In the genomic region with DNA sequence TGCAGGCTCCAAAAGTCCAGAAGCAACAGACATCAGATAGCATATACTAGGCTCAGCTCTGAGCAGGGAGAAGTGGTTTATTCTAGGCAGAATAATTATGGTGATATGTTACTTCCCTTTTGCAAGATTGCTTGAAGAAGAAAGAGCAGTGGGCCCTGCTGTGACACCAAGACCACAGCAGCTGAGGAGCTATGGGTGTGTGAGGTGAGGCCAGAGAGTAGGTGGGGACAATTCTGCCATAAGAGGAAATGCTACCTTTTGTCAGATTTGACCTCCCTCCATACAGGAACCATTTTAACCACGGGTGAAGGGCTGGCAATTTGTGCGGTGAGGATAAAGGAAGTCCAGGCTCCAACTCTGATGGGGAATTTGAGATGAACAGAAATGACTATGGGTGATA, we compare ENCODE assay signal across 2 cellular contexts.
TF ChIP-seq lines count a peak whose summit lies in the region.

No MANE protein-coding gene starts in this region.

TF ChIP-seq in GM12878, 131 proteins besides CTCF, POLR2A, EP300 and RAD21 (continued from another document):
- TF ChIP-seq, protein P1, sequence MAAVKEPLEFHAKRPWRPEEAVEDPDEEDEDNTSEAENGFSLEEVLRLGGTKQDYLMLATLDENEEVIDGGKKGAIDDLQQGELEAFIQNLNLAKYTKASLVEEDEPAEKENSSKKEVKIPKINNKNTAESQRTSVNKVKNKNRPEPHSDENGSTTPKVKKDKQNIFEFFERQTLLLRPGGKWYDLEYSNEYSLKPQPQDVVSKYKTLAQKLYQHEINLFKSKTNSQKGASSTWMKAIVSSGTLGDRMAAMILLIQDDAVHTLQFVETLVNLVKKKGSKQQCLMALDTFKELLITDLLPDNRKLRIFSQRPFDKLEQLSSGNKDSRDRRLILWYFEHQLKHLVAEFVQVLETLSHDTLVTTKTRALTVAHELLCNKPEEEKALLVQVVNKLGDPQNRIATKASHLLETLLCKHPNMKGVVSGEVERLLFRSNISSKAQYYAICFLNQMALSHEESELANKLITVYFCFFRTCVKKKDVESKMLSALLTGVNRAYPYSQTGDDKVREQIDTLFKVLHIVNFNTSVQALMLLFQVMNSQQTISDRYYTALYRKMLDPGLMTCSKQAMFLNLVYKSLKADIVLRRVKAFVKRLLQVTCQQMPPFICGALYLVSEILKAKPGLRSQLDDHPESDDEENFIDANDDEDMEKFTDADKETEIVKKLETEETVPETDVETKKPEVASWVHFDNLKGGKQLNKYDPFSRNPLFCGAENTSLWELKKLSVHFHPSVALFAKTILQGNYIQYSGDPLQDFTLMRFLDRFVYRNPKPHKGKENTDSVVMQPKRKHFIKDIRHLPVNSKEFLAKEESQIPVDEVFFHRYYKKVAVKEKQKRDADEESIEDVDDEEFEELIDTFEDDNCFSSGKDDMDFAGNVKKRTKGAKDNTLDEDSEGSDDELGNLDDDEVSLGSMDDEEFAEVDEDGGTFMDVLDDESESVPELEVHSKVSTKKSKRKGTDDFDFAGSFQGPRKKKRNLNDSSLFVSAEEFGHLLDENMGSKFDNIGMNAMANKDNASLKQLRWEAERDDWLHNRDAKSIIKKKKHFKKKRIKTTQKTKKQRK (IDR thresholded peaks at IDR 0.05; ENCODE audit: low read depth, low read length), result no peak
- TF ChIP-seq RUNX3 (IDR thresholded peaks at IDR 0.05; ENCODE audit: low read length) (peak; percentile 18; the same call in 1 of the 2 replicates), HDAC2 (IDR thresholded peaks at IDR 0.05) (no peak), SPI1 (IDR thresholded peaks at IDR 0.05; ENCODE audit: borderline replicate concordance, insufficient read depth, low read depth, low read length) (peak; percentile 59; the same call in 1 of the 2 replicates), SMC3 (IDR thresholded peaks at IDR 0.05; ENCODE audit: borderline replicate concordance, low read length) (no peak)
- TF ChIP-seq, protein P2, sequence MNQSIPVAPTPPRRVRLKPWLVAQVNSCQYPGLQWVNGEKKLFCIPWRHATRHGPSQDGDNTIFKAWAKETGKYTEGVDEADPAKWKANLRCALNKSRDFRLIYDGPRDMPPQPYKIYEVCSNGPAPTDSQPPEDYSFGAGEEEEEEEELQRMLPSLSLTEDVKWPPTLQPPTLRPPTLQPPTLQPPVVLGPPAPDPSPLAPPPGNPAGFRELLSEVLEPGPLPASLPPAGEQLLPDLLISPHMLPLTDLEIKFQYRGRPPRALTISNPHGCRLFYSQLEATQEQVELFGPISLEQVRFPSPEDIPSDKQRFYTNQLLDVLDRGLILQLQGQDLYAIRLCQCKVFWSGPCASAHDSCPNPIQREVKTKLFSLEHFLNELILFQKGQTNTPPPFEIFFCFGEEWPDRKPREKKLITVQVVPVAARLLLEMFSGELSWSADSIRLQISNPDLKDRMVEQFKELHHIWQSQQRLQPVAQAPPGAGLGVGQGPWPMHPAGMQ (IDR thresholded peaks at IDR 0.05; ENCODE audit: borderline replicate concordance), result no peak

TF ChIP-seq in SK-N-SH treated with all-trans-retinoic acid at 6 μM for 48 hours, 23 proteins besides CTCF, POLR2A, EP300 and RAD21 (continued from another document):
- TF ChIP-seq TCF4 (CRISPR knock-in tag; IDR thresholded peaks at IDR 0.05; ENCODE audit: borderline replicate concordance) (no peak), ZNF70 (CRISPR knock-in tag; IDR thresholded peaks at IDR 0.05) (no peak), PPARA (CRISPR knock-in tag; IDR thresholded peaks at IDR 0.05; ENCODE audit: borderline replicate concordance) (no peak), ZFP3 (CRISPR knock-in tag; IDR thresholded peaks at IDR 0.05) (no peak), ZNF565 (CRISPR knock-in tag; conservative IDR thresholded peaks at IDR 0.05; ENCODE audit: low read depth) (no peak), TOX (CRISPR knock-in tag; IDR thresholded peaks at IDR 0.05; ENCODE audit: borderline replicate concordance) (no peak), CSDC2 (CRISPR knock-in tag; IDR thresholded peaks at IDR 0.05) (no peak), ARNTL (CRISPR knock-in tag; IDR thresholded peaks at IDR 0.05; ENCODE audit: borderline replicate concordance, low read depth) (no peak), ZC3H10 (CRISPR knock-in tag; IDR thresholded peaks at IDR 0.05) (no peak)
- TF ChIP-seq, protein P3, sequence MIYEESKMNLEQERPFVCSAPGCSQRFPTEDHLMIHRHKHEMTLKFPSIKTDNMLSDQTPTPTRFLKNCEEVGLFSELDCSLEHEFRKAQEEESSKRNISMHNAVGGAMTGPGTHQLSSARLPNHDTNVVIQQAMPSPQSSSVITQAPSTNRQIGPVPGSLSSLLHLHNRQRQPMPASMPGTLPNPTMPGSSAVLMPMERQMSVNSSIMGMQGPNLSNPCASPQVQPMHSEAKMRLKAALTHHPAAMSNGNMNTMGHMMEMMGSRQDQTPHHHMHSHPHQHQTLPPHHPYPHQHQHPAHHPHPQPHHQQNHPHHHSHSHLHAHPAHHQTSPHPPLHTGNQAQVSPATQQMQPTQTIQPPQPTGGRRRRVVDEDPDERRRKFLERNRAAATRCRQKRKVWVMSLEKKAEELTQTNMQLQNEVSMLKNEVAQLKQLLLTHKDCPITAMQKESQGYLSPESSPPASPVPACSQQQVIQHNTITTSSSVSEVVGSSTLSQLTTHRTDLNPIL (CRISPR knock-in tag; IDR thresholded peaks at IDR 0.05; ENCODE audit: low read depth), result no peak
- TF ChIP-seq, protein P4, sequence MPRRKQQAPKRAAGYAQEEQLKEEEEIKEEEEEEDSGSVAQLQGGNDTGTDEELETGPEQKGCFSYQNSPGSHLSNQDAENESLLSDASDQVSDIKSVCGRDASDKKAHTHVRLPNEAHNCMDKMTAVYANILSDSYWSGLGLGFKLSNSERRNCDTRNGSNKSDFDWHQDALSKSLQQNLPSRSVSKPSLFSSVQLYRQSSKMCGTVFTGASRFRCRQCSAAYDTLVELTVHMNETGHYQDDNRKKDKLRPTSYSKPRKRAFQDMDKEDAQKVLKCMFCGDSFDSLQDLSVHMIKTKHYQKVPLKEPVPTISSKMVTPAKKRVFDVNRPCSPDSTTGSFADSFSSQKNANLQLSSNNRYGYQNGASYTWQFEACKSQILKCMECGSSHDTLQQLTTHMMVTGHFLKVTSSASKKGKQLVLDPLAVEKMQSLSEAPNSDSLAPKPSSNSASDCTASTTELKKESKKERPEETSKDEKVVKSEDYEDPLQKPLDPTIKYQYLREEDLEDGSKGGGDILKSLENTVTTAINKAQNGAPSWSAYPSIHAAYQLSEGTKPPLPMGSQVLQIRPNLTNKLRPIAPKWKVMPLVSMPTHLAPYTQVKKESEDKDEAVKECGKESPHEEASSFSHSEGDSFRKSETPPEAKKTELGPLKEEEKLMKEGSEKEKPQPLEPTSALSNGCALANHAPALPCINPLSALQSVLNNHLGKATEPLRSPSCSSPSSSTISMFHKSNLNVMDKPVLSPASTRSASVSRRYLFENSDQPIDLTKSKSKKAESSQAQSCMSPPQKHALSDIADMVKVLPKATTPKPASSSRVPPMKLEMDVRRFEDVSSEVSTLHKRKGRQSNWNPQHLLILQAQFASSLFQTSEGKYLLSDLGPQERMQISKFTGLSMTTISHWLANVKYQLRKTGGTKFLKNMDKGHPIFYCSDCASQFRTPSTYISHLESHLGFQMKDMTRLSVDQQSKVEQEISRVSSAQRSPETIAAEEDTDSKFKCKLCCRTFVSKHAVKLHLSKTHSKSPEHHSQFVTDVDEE (CRISPR knock-in tag; IDR thresholded peaks at IDR 0.05), result no peak
TF ChIP-seq in SK-N-SH treated with all-trans-retinoic acid at 6 μM for 48 hours: peak in this region for 0.
